ENCODE assay signal across 15 cellular contexts in genomic region chr9:131167146-131167692, GRCh38. TPM values are rescaled to one million over a fixed set of nuclear protein-coding genes. Genes with fewer than 3 reads are reported as not detected.
DNase-seq lines count a peak whose midpoint lies in the region; ATAC-seq and TF ChIP-seq lines count a peak whose summit lies in the region.
"Had no signal": no experiment of that assay in that cellular context is flagged by ENCODE, and none has a peak within 500 bp of the region (broad histone marks: within the 10 kb centered on the region; RNA-seq: fewer than 3 reads in every experiment).

No MANE protein-coding gene starts in this region.

- H3K36me3 Mint-ChIP-seq in CD14-positive monocyte: peaks cover 69 to 84% of the 10 kb centered on the region in 2 donors
- peaks cover 49% of the 10 kb centered on the region for H3K36me3 Mint-ChIP-seq in activated CD4-positive, alpha-beta memory T cell treated with anti-CD3 and anti-CD28 coated beads, Interleukin-2, amount 10 ng/mL, durations not matched to agents 7 days and 5 days (ENCODE audit: low read depth)

- ATAC-seq in lower lobe of right lung: peak; percentile 49 to 58
- ATAC-seq: GM12878, WTC11 had no signal

- CTCF ChIA-PET in activated CD4-positive, alpha-beta memory T cell treated with anti-CD3 and anti-CD28 coated beads, Interleukin-2, amount 10 ng/mL, durations not matched to agents 7 days and 5 days (lab: Charles Lee): interaction anchor here (0.5 to 1.9 kb wide), 4 partner anchors 10 to 169 kb away, joined by 3 to 9 read pairs (median 6); no protein-coding TSS in a partner anchor

- no peak overlapping the region for H3K4me3 ChIP-seq in adipocyte (ENCODE audit: low read length)
- H3K4me3 ChIP-seq in lower lobe of right lung: no peak overlapping the region
- H3K4me3 ChIP-seq: GM12878, suprapubic skin had no signal

- peaks cover 7% of the 10 kb centered on the region for H3K4me1 ChIP-seq in adipocyte (ENCODE audit: control insufficient read depth, insufficient read depth, low read length)
- no peaks in the 10 kb centered on the region for H3K4me1 ChIP-seq in lower lobe of right lung
- H3K4me1 ChIP-seq: parathyroid adenoma, suprapubic skin had no signal

- no peak overlapping the region for H3K27ac ChIP-seq in lower lobe of right lung
- H3K27ac ChIP-seq: parathyroid adenoma, suprapubic skin had no signal

- H3K36me3 ChIP-seq in adipocyte (ENCODE audit: control insufficient read depth, insufficient read depth, low read length, severe bottlenecking) (peaks cover 51% of the 10 kb centered on the region), lower lobe of right lung (peaks cover 78% of the 10 kb centered on the region)

- H3K9me3 ChIP-seq in adipocyte (ENCODE audit: control insufficient read depth, low read length) (no peaks in the 10 kb centered on the region), lower lobe of right lung (no peaks in the 10 kb centered on the region)
- H3K9me3 ChIP-seq: suprapubic skin had no signal

- H3K9me3 Mint-ChIP-seq in CD14-positive monocyte: no peaks in the 10 kb centered on the region
- no peaks in the 10 kb centered on the region for H3K9me3 Mint-ChIP-seq in activated CD4-positive, alpha-beta memory T cell treated with anti-CD3 and anti-CD28 coated beads, Interleukin-2, amount 10 ng/mL, durations not matched to agents 7 days and 5 days
- H3K9me3 Mint-ChIP-seq: activated naive CD4-positive, alpha-beta T cell treated with anti-CD3 and anti-CD28 coated beads, Interleukin-2, amount 50 U/mL, for 24 hours had no signal

- H3K4me3 Mint-ChIP-seq in CD14-positive monocyte: no peak overlapping the region
- H3K4me3 Mint-ChIP-seq in activated CD4-positive, alpha-beta memory T cell treated with anti-CD3 and anti-CD28 coated beads, Interleukin-2, amount 10 ng/mL, durations not matched to agents 7 days and 5 days: no peak overlapping the region
- H3K4me3 Mint-ChIP-seq: activated naive CD4-positive, alpha-beta T cell treated with anti-CD3 and anti-CD28 coated beads, Interleukin-2, amount 50 U/mL, for 24 hours; WTC11 had no signal

- no peaks in the 10 kb centered on the region for H3K4me1 Mint-ChIP-seq in CD14-positive monocyte
- H3K4me1 Mint-ChIP-seq in activated CD4-positive, alpha-beta memory T cell treated with anti-CD3 and anti-CD28 coated beads, Interleukin-2, amount 10 ng/mL, durations not matched to agents 7 days and 5 days: no peaks in the 10 kb centered on the region
- H3K4me1 Mint-ChIP-seq: WTC11 had no signal

- intact Hi-C loops in lower lobe of right lung (cut with DNase I) (no loop called here), CD14-positive monocyte (cut with micrococcal nuclease) (no loop called here)

- H3K9ac ChIP-seq in adipocyte (ENCODE audit: low read length): no peak overlapping the region
- H3K9ac ChIP-seq: parathyroid adenoma had no signal

- DNase-seq in DMS 273 treated with DMSO at 0.1 percent for 48 hours (lab: John Stamatoyannopoulos, UW) (peak; percentile 49), NCI-H2029 (lab: John Stamatoyannopoulos, UW) (peak; percentile 46), adipocyte (ENCODE audit: low read depth) (peak; percentile 17), lower lobe of right lung (no peak), germinal center (ENCODE audit: low spot score) (no peak), CD14-positive monocyte (ENCODE audit: low spot score) (no peak), SIG-M5 (lab: John Stamatoyannopoulos, UW) (no peak)
- no peak for DNase-seq in activated CD4-positive, alpha-beta memory T cell treated with anti-CD3 and anti-CD28 coated beads, Interleukin-2, amount 10 ng/mL, durations not matched to agents 7 days and 5 days
- DNase-seq: activated CD8-positive, alpha-beta memory T cell treated with anti-CD3 and anti-CD28 coated beads, Interleukin-2, amount 50 U/mL, for 48 hours; caudate nucleus had no signal

- H3K27me3 ChIP-seq in adipocyte (replicated peaks; ENCODE audit: control insufficient read depth, insufficient read depth, low read length) (no peaks in the 10 kb centered on the region), lower lobe of right lung (ENCODE audit: low read depth) (no peaks in the 10 kb centered on the region)
- H3K27me3 ChIP-seq: suprapubic skin had no signal

- no peak for TF ChIP-seq CTCF in lower lobe of right lung (IDR thresholded peaks at IDR 0.05)
- TF ChIP-seq CTCF in CD14-positive monocyte (IDR thresholded peaks at IDR 0.05): no peak

- POLR2A ChIA-PET in activated CD4-positive, alpha-beta memory T cell treated with anti-CD3 and anti-CD28 coated beads, Interleukin-2, amount 10 ng/mL, durations not matched to agents 7 days and 5 days (lab: Charles Lee): interaction anchor here (1.0 kb wide), 1 partner anchor 154 kb away, joined by 3 read pairs; no protein-coding TSS in a partner anchor

- H3K27ac Mint-ChIP-seq in CD14-positive monocyte: no peak overlapping the region
- no peak overlapping the region for H3K27ac Mint-ChIP-seq in activated CD4-positive, alpha-beta memory T cell treated with anti-CD3 and anti-CD28 coated beads, Interleukin-2, amount 10 ng/mL, durations not matched to agents 7 days and 5 days
- H3K27ac Mint-ChIP-seq: activated naive CD4-positive, alpha-beta T cell treated with anti-CD3 and anti-CD28 coated beads, Interleukin-2, amount 50 U/mL, for 24 hours; WTC11 had no signal

- H3K27me3 Mint-ChIP-seq in CD14-positive monocyte (ENCODE audit: low read depth in 3 of 3): no peaks in the 10 kb centered on the region
- H3K27me3 Mint-ChIP-seq in activated CD4-positive, alpha-beta memory T cell treated with anti-CD3 and anti-CD28 coated beads, Interleukin-2, amount 10 ng/mL, durations not matched to agents 7 days and 5 days: no peaks in the 10 kb centered on the region
- H3K27me3 Mint-ChIP-seq: activated naive CD4-positive, alpha-beta T cell treated with anti-CD3 and anti-CD28 coated beads, Interleukin-2, amount 50 U/mL, for 24 hours had no signal

RNA-seq across cellular contexts. Expression of gene NUP214, which starts 41.8 kb away (rescaled TPM):
- total RNA-seq in lower lobe of right lung: 61.4 TPM
- 100 to 1,000 TPM; 214 to 329 TPM for polyA plus RNA-seq in CD14-positive monocyte
- total RNA-seq in activated CD4-positive, alpha-beta memory T cell treated with anti-CD3 and anti-CD28 coated beads, Interleukin-2, amount 10 ng/mL, durations not matched to agents 7 days and 5 days: 10 to 100 TPM; 43.8 to 51.3 TPM

Comparison
In these comparisons a context has a peak if more than half of its experiments do, and no peak if none do; other contexts are left out.
1. DNase-seq: peak in DMS 273 treated with DMSO at 0.1 percent for 48 hours (single experiment), NCI-H2029 (single experiment) and adipocyte (single experiment); none in lower lobe of right lung (single experiment), germinal center (single experiment), CD14-positive monocyte (single experiment), activated CD4-positive, alpha-beta memory T cell treated with anti-CD3 and anti-CD28 coated beads, Interleukin-2, amount 10 ng/mL, durations not matched to agents 7 days and 5 days (single experiment) and SIG-M5 (single experiment).